8 cellular contexts compared by ENCODE assay signal in genomic region chr15:78760091-78760882, GRCh38. TPM values are rescaled to one million over a fixed set of nuclear protein-coding genes. Genes with fewer than 3 reads are reported as not detected.
DNase-seq lines count a peak whose midpoint lies in the region; ATAC-seq and TF ChIP-seq lines count a peak whose summit lies in the region.
"Not testable (repeated sequence)": the region's sequence is repeated elsewhere in the genome, so short reads cannot be mapped to it uniquely, and the experiment has no call there.

No MANE protein-coding gene starts in this region.

- peaks cover 30% of the 10 kb centered on the region for H3K4me1 Mint-ChIP-seq in activated naive CD4-positive, alpha-beta T cell treated with anti-CD3 and anti-CD28 coated beads for 36 hours (ENCODE audit: low read depth)
- H3K4me1 Mint-ChIP-seq in naive thymus-derived CD8-positive, alpha-beta T cell, result peaks cover 12 to 41% (median 38%) of the 10 kb centered on the region in 4 donors
- peaks cover 33% of the 10 kb centered on the region for H3K4me1 Mint-ChIP-seq in stimulated activated effector memory CD8-positive, alpha-beta T cell treated with anti-CD3 and anti-CD28 coated beads, Interleukin-12 subunit alpha, Interleukin-12 subunit beta, amount 100 ng/mL, for 72 hours

- H3K27me3 Mint-ChIP-seq in activated naive CD4-positive, alpha-beta T cell treated with anti-CD3 and anti-CD28 coated beads for 36 hours (ENCODE audit: low read depth); naive thymus-derived CD8-positive, alpha-beta T cell: not testable (repeated sequence)

- CTCF ChIA-PET in activated naive CD4-positive, alpha-beta T cell treated with anti-CD3 and anti-CD28 coated beads for 36 hours (lab: Charles Lee), result not testable (repeated sequence)

- H3K4me3 ChIP-seq in AG10803 (ENCODE audit: low read length); RWPE2 (ENCODE audit: severe bottlenecking); left ventricle myocardium inferior: not testable (repeated sequence)

- not testable (repeated sequence) for H3K9me3 Mint-ChIP-seq in activated naive CD4-positive, alpha-beta T cell treated with anti-CD3 and anti-CD28 coated beads for 36 hours; naive thymus-derived CD8-positive, alpha-beta T cell; stimulated activated effector memory CD8-positive, alpha-beta T cell treated with anti-CD3 and anti-CD28 coated beads, Interleukin-12 subunit alpha, Interleukin-12 subunit beta, amount 100 ng/mL, for 72 hours

- H3K36me3 Mint-ChIP-seq in activated naive CD4-positive, alpha-beta T cell treated with anti-CD3 and anti-CD28 coated beads for 36 hours (ENCODE audit: low read depth); naive thymus-derived CD8-positive, alpha-beta T cell; stimulated activated effector memory CD8-positive, alpha-beta T cell treated with anti-CD3 and anti-CD28 coated beads, Interleukin-12 subunit alpha, Interleukin-12 subunit beta, amount 100 ng/mL, for 72 hours: not testable (repeated sequence)

- H3K27me3 ChIP-seq in RWPE2 (ENCODE audit: insufficient read depth, poor library complexity, severe bottlenecking); left ventricle myocardium inferior (ENCODE audit: low read depth): not testable (repeated sequence)

- peak; percentile 19 for ATAC-seq in HG02642 (IDR thresholded peaks at IDR 0.05; ENCODE audit: poor library complexity, unreplicated experiment)
- not testable (repeated sequence) for ATAC-seq in RWPE2 (ENCODE audit: low read depth); naive thymus-derived CD8-positive, alpha-beta T cell; stimulated activated effector memory CD8-positive, alpha-beta T cell treated with anti-CD3 and anti-CD28 coated beads, Interleukin-12 subunit alpha, Interleukin-12 subunit beta, amount 100 ng/mL, for 72 hours

- H3K4me1 ChIP-seq in RWPE2 (ENCODE audit: insufficient read depth, poor library complexity, severe bottlenecking), result peaks cover 15% of the 10 kb centered on the region
- peaks cover 80% of the 10 kb centered on the region for H3K4me1 ChIP-seq in left ventricle myocardium inferior

- DNase-seq in AG10803 (ENCODE audit: low read depth) (peak; percentile 54), RWPE2 (ENCODE audit: low spot score) (peak; percentile 53), dermis blood vessel endothelial cell (peak; percentile 43), left ventricle myocardium inferior (peak; percentile 80)
- DNase-seq in activated naive CD4-positive, alpha-beta T cell treated with anti-CD3 and anti-CD28 coated beads for 36 hours; stimulated activated effector memory CD8-positive, alpha-beta T cell treated with anti-CD3 and anti-CD28 coated beads, Interleukin-12 subunit alpha, Interleukin-12 subunit beta, amount 100 ng/mL, for 72 hours (ENCODE audit: low spot score in 2 of 2): not testable (repeated sequence)
- DNase-seq in naive thymus-derived CD8-positive, alpha-beta T cell, result peak in 1 of 10 donors; percentile 36

- not testable (repeated sequence) for H3K4me3 Mint-ChIP-seq in activated naive CD4-positive, alpha-beta T cell treated with anti-CD3 and anti-CD28 coated beads for 36 hours; stimulated activated effector memory CD8-positive, alpha-beta T cell treated with anti-CD3 and anti-CD28 coated beads, Interleukin-12 subunit alpha, Interleukin-12 subunit beta, amount 100 ng/mL, for 72 hours
- peak overlapping the region in 3 of 10 donors; percentile 1 to 80 (median 69) for H3K4me3 Mint-ChIP-seq in naive thymus-derived CD8-positive, alpha-beta T cell

- POLR2A ChIA-PET in naive thymus-derived CD8-positive, alpha-beta T cell (lab: Charles Lee), result interaction anchor here (1.5 kb wide), 1 partner anchor 322 kb away, joined by 3 read pairs; the partner anchor contains the start of gene IREB2

- not testable (repeated sequence) for H3K9me3 ChIP-seq in RWPE2 (ENCODE audit: severe bottlenecking); left ventricle myocardium inferior (replicated peaks)

- not testable (repeated sequence) for H3K27ac ChIP-seq in RWPE2 (ENCODE audit: poor library complexity, severe bottlenecking)
- H3K27ac ChIP-seq in left ventricle myocardium inferior (replicated peaks), result peak overlapping the region; percentile 73

- intact Hi-C loops in activated naive CD4-positive, alpha-beta T cell treated with anti-CD3 and anti-CD28 coated beads for 36 hours (cut with micrococcal nuclease), result loop anchor here (5.0 kb wide), 1 partner anchor 112 kb away; the partner anchor contains the start of gene MORF4L1
- intact Hi-C loops in left ventricle myocardium inferior (cut with micrococcal nuclease), result not testable (repeated sequence)

- not testable (repeated sequence) for TF ChIP-seq CTCF in AG10803 (conservative IDR thresholded peaks at IDR 0.05; ENCODE audit: low read length); RWPE2 (IDR thresholded peaks at IDR 0.05; ENCODE audit: poor library complexity, severe bottlenecking); left ventricle myocardium inferior (IDR thresholded peaks at IDR 0.05; ENCODE audit: borderline replicate concordance)

- peak overlapping the region; percentile 63 for H3K27ac Mint-ChIP-seq in activated naive CD4-positive, alpha-beta T cell treated with anti-CD3 and anti-CD28 coated beads for 36 hours
- peak overlapping the region in 9 of 10 donors; percentile 29 to 92 (median 70) for H3K27ac Mint-ChIP-seq in naive thymus-derived CD8-positive, alpha-beta T cell
- H3K27ac Mint-ChIP-seq in stimulated activated effector memory CD8-positive, alpha-beta T cell treated with anti-CD3 and anti-CD28 coated beads, Interleukin-12 subunit alpha, Interleukin-12 subunit beta, amount 100 ng/mL, for 72 hours, result peak overlapping the region; percentile 95

- not testable (repeated sequence) for H3K36me3 ChIP-seq in RWPE2 (ENCODE audit: low read depth); left ventricle myocardium inferior

RNA-seq across cellular contexts. Expression of gene ADAMTS7, which starts 51.0 kb away (rescaled TPM):
- under 1 TPM; 0.07 to 0.10 TPM for total RNA-seq in activated naive CD4-positive, alpha-beta T cell treated with anti-CD3 and anti-CD28 coated beads for 36 hours
- 12.6 and 19.3 TPM in 2 replicates for total RNA-seq in dermis blood vessel endothelial cell
- total RNA-seq in left ventricle myocardium inferior, result 24.2 TPM
- total RNA-seq in naive thymus-derived CD8-positive, alpha-beta T cell, result under 1 TPM; 0.16 to 0.31 TPM
- not detected for polyA plus RNA-seq in naive thymus-derived CD8-positive, alpha-beta T cell

Comparison
In these comparisons a context has a peak if more than half of its experiments do, and no peak if none do; other contexts are left out.
1. RNA of gene ADAMTS7, which starts 51.0 kb away (total RNA-seq): 24.2 TPM in left ventricle myocardium inferior (single experiment) and 12.6 to 19.3 TPM in dermis blood vessel endothelial cell; 0.16 to 0.31 TPM in naive thymus-derived CD8-positive, alpha-beta T cell and 0.07 to 0.10 TPM in activated naive CD4-positive, alpha-beta T cell treated with anti-CD3 and anti-CD28 coated beads for 36 hours; every median in the first group is over 10 times any median in the second.
2. Peak in every context shown above with its lines, with median percentiles within 50 percentile points of each other: H3K27ac Mint-ChIP-seq.